ENCODE assay signal across 22 cellular contexts in genomic region chr5:51968756-51969155, GRCh38.
A peak's percentile ranks its signal among the peaks of the same experiment; 100 is the strongest.
DNase-seq lines count a peak whose midpoint lies in the region; TF ChIP-seq lines count a peak whose summit lies in the region.
"Had no signal": no experiment of that assay in that cellular context is flagged by ENCODE, and none has a peak within 500 bp of the region (broad histone marks: within the 10 kb centered on the region; RNA-seq: fewer than 3 reads in every experiment).

No MANE protein-coding gene starts in this region.

- no peak overlapping the region for H3K23ac ChIP-seq in mesendoderm (ENCODE audit: low read length)

- H3K27ac Mint-ChIP-seq in endodermal cell: no peak overlapping the region
- H3K27ac Mint-ChIP-seq: B cell; CD8-positive, alpha-beta T cell; T-cell had no signal

- 0 out of 2 replicates have a peak, but pooled peaks cover 8% of the 10 kb centered on the region for H3K4me1 ChIP-seq in HUES64 (ENCODE audit: insufficient read depth, low read length)
- no peaks in the 10 kb centered on the region for H3K4me1 ChIP-seq in endodermal cell (ENCODE audit: control insufficient read depth, insufficient read depth, low read length)
- no peaks in the 10 kb centered on the region for H3K4me1 ChIP-seq in mesendoderm (ENCODE audit: control insufficient read depth, low read depth, low read length)
- no peaks in the 10 kb centered on the region for H3K4me1 ChIP-seq in SJCRH30
- H3K4me1 ChIP-seq: Caco-2 had no signal

- H3K9me3 Mint-ChIP-seq in endodermal cell: no peaks in the 10 kb centered on the region

- H3K4me3 ChIP-seq in H7 (ENCODE audit: insufficient read depth, low read depth, low read length) (no peak overlapping the region), HUES64 (ENCODE audit: low read length) (no peak overlapping the region), endodermal cell (ENCODE audit: low read length) (no peak overlapping the region), mesendoderm (ENCODE audit: low read length) (no peak overlapping the region), SJCRH30 (no peak overlapping the region)

- no peaks in the 10 kb centered on the region for H3K36me3 ChIP-seq in H7 (replicated peaks; ENCODE audit: control insufficient read depth, insufficient read depth, low read length)
- H3K36me3 ChIP-seq in HUES64 (ENCODE audit: insufficient read depth, low read length): no peaks in the 10 kb centered on the region
- no peaks in the 10 kb centered on the region for H3K36me3 ChIP-seq in endodermal cell (ENCODE audit: control insufficient read depth, insufficient read depth, low read length)
- no peaks in the 10 kb centered on the region for H3K36me3 ChIP-seq in mesendoderm (ENCODE audit: control insufficient read depth, insufficient read depth, low read length)
- H3K36me3 ChIP-seq in SJCRH30: no peaks in the 10 kb centered on the region

- H3K56ac ChIP-seq in mesendoderm (ENCODE audit: low read length): no peak overlapping the region

- no peaks in the 10 kb centered on the region for H3K4me1 Mint-ChIP-seq in endodermal cell
- H3K4me1 Mint-ChIP-seq: B cell, T-cell had no signal

- H2BK15ac ChIP-seq in mesendoderm (replicated peaks; ENCODE audit: low read depth): no peak overlapping the region

- no peak overlapping the region for H3K4ac ChIP-seq in mesendoderm (ENCODE audit: low read depth, low read length)

- H3K27me3 ChIP-seq in H7 (ENCODE audit: control insufficient read depth, insufficient read depth, low read length) (no peaks in the 10 kb centered on the region), HUES64 (ENCODE audit: insufficient read depth, low read length) (no peaks in the 10 kb centered on the region), endodermal cell (ENCODE audit: control insufficient read depth, insufficient read depth, low read length, poor library complexity, severe bottlenecking) (no peaks in the 10 kb centered on the region), mesendoderm (ENCODE audit: insufficient read depth, low read length, poor library complexity) (no peaks in the 10 kb centered on the region), SJCRH30 (no peaks in the 10 kb centered on the region)

- no peaks in the 10 kb centered on the region for H3K79me2 ChIP-seq in mesendoderm (ENCODE audit: control insufficient read depth, insufficient read depth, low read length)

- H3K4me2 ChIP-seq in mesendoderm (ENCODE audit: low read length): no peak overlapping the region

- H3K9me3 ChIP-seq in HUES64 (ENCODE audit: insufficient read depth, low read depth, low read length): no peaks in the 10 kb centered on the region
- H3K9me3 ChIP-seq in endodermal cell (ENCODE audit: control insufficient read depth, low read length): no peaks in the 10 kb centered on the region
- no peaks in the 10 kb centered on the region for H3K9me3 ChIP-seq in SJCRH30 (replicated peaks)
- H3K9me3 ChIP-seq: Caco-2 had no signal

- H4K5ac ChIP-seq in mesendoderm (ENCODE audit: low read length): no peak overlapping the region

- DNase-seq in H7: peak; percentile 3
- peak; percentile 48 for DNase-seq in endodermal cell
- DNase-seq in mesendoderm: peak; percentile 60
- DNase-seq in activated naive CD4-positive, alpha-beta T cell treated with anti-CD3 and anti-CD28 coated beads, Interleukin-2, amount 50 U/mL, for 16 hours: no peak
- DNase-seq in SJCRH30: no peak
- no peak for DNase-seq in NCI-H524 (lab: John Stamatoyannopoulos, UW)
- DNase-seq: Caco-2; CD8-positive, alpha-beta T cell; DMS79; EL; GDM1; GOT3; Karpas-422; NCI-H1092; NCI-H1417 treated with DMSO at 0.1 percent for 48 hours; NCI-H187 treated with DMSO at 0.1 percent for 48 hours; PC-3; T-cell had no signal

- H2BK5ac ChIP-seq in mesendoderm (ENCODE audit: low read length): no peak overlapping the region

- no peak overlapping the region for H2AK5ac ChIP-seq in mesendoderm (ENCODE audit: low read length)

- no peaks in the 10 kb centered on the region for H3K36me3 Mint-ChIP-seq in endodermal cell (ENCODE audit: low read depth)
- H3K36me3 Mint-ChIP-seq: CD8-positive, alpha-beta T cell; T-cell had no signal

- H3K4me3 Mint-ChIP-seq in endodermal cell: no peak overlapping the region
- H3K4me3 Mint-ChIP-seq: B cell; CD8-positive, alpha-beta T cell; T-cell had no signal

- H3K27ac ChIP-seq in HUES64 (ENCODE audit: low read depth, low read length): peak overlapping the region; percentile 22; the same call in 1 of the 2 replicates
- H3K27ac ChIP-seq in endodermal cell (ENCODE audit: low read depth, low read length): no peak overlapping the region
- no peak overlapping the region for H3K27ac ChIP-seq in mesendoderm (ENCODE audit: low read depth, low read length)
- no peak overlapping the region for H3K27ac ChIP-seq in SJCRH30
- H3K27ac ChIP-seq: C4-2B, HL-60 had no signal

- TF ChIP-seq CTCF in endodermal cell (conservative IDR thresholded peaks at IDR 0.05): no peak

- no peaks in the 10 kb centered on the region for H3K79me1 ChIP-seq in mesendoderm (ENCODE audit: low read length)

- 36% methylated on average over 1 of the region's 1 CpG for WGBS in HUES64
- 50% methylated on average over 1 of the region's 1 CpG; no CpG with 5 or more reads in 1 of the 2 experiments for WGBS in endodermal cell (ENCODE audit: insufficient coverage in 1 of 2, insufficient read length in 1 of 2), 2 experiments
- WGBS in mesendoderm (ENCODE audit: extremely low coverage, insufficient coverage, low lambda C conversion rate): no CpG with 5 or more reads among the region's 1 CpG

- no peak overlapping the region for H3K18ac ChIP-seq in mesendoderm (ENCODE audit: low read length)

- H3K9ac ChIP-seq in HUES64 (ENCODE audit: low read depth, low read length) (no peak overlapping the region), endodermal cell (ENCODE audit: extremely low read depth, low read length, poor library complexity, severe bottlenecking) (no peak overlapping the region), mesendoderm (ENCODE audit: low read length) (no peak overlapping the region)

- no peak overlapping the region for H2BK120ac ChIP-seq in mesendoderm (ENCODE audit: low read depth, low read length)

- H4K8ac ChIP-seq in mesendoderm (ENCODE audit: low read depth, low read length): no peak overlapping the region

- no peaks in the 10 kb centered on the region for H3K27me3 Mint-ChIP-seq in endodermal cell (ENCODE audit: insufficient read depth)
- H3K27me3 Mint-ChIP-seq: B cell, T-cell had no signal

Comparison
In these comparisons a context has a peak if more than half of its experiments do, and no peak if none do; other contexts are left out.
1. DNase-seq: peak in H7 (single experiment), endodermal cell (single experiment) and mesendoderm (single experiment); none in activated naive CD4-positive, alpha-beta T cell treated with anti-CD3 and anti-CD28 coated beads, Interleukin-2, amount 50 U/mL, for 16 hours (single experiment), SJCRH30 (0 of 2) and NCI-H524 (0 of 2).